In the genomic region with DNA sequence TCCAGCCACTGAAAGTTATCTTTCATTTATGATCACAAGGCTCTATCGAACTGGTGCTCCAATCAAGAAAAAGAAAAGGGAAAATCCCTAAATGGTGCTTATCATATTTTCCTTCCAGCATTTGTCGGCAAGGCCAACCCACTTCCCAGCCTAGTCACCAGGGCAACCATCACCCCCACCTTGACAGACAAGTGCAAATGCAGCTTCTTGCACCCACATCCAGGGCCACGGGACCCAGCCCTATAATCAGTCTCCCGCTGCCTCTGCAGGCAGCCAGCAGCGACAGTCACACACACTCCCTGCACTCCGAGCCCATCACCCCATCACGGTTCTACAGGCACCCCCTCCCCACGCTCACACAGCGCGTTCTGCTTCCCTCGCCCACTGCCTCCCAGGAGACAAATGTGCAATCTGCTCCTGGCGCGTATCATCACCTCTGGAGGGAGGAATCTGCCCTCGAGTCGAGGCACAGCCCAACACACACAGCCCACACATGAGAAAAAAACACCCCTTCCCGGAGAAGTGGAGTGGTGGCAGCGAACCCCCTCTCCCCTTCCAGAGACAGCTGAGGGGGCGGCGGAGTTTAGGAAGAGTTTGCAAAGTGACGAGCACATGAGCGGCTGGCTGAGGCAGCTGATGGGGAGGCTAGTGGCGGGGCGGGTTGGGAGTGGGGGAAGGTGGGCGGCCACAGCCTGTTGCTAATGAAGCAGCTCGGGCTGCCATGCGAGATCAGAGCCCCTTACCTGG, we compare ENCODE assay signal across 15 cellular contexts. TPM values are rescaled to one million over a fixed set of nuclear protein-coding genes. Genes with fewer than 3 reads are reported as not detected.
DNase-seq lines count a peak whose midpoint lies in the region; ATAC-seq and TF ChIP-seq lines count a peak whose summit lies in the region.
"Had no signal": no experiment of that assay in that cellular context is flagged by ENCODE, and none has a peak within 500 bp of the region (broad histone marks: within the 10 kb centered on the region; RNA-seq: fewer than 3 reads in every experiment).

No MANE protein-coding gene starts in this region.

- H4K5ac ChIP-seq in mesendoderm (ENCODE audit: low read length), result no peak overlapping the region

- peak overlapping the region; percentile 3 for H3K4me2 ChIP-seq in mesendoderm (ENCODE audit: low read length)

- H3K36me3 ChIP-seq in mesendoderm (ENCODE audit: control insufficient read depth, insufficient read depth, low read length) (no peaks in the 10 kb centered on the region), upper lobe of right lung (no peaks in the 10 kb centered on the region)
- H3K36me3 ChIP-seq: ovary had no signal

- no peak for TF ChIP-seq CTCF in upper lobe of right lung (IDR thresholded peaks at IDR 0.05)

- peak overlapping the region; percentile 39 for H3K9ac ChIP-seq in mesendoderm (ENCODE audit: low read length)

- peak overlapping the region; percentile 54 for H3K23ac ChIP-seq in mesendoderm (ENCODE audit: low read length)

- H3K36me3 Mint-ChIP-seq in activated T-helper 17 cell treated with anti-CD3 and anti-CD28 coated beads, Interleukin-2, amount 50 U/mL, for 72 hours (ENCODE audit: low read depth), result no peaks in the 10 kb centered on the region
- H3K36me3 Mint-ChIP-seq: CD14-positive monocyte had no signal

- H4K8ac ChIP-seq in mesendoderm (ENCODE audit: low read depth, low read length), result no peak overlapping the region

- DNase-seq in stimulated activated naive CD4-positive, alpha-beta T cell treated with Interleukin-2 at 50 U/mL for 16 hours (lab: John Stamatoyannopoulos, UW), result peak; percentile 25
- no peak for DNase-seq in stimulated activated naive CD4-positive, alpha-beta T cell (lab: John Stamatoyannopoulos, UW)
- no peak for DNase-seq in mesendoderm
- DNase-seq in upper lobe of right lung, result peak; percentile 59
- DNase-seq in NCI-H774 (lab: John Stamatoyannopoulos, UW), result no peak
- no peak for DNase-seq in NCI-H187 treated with DMSO at 0.1 percent for 48 hours (lab: John Stamatoyannopoulos, UW)
- DNase-seq: foreskin fibroblast, left cardiac atrium, MV-4-11 had no signal

- H2BK120ac ChIP-seq in mesendoderm (ENCODE audit: low read depth, low read length), result no peak overlapping the region

- intact Hi-C loops in upper lobe of right lung (cut with DNase I), result no loop called here

- H3K27me3 Mint-ChIP-seq in activated T-helper 17 cell treated with anti-CD3 and anti-CD28 coated beads, Interleukin-2, amount 50 U/mL, for 72 hours, result no peaks in the 10 kb centered on the region

- no CpG with 5 or more reads among the region's 26 CpGs for WGBS in mesendoderm (ENCODE audit: extremely low coverage, insufficient coverage, low lambda C conversion rate)

- H3K9me3 ChIP-seq in upper lobe of right lung, result no peaks in the 10 kb centered on the region
- H3K9me3 ChIP-seq: ovary had no signal

- no peak overlapping the region for H3K4ac ChIP-seq in mesendoderm (ENCODE audit: low read depth, low read length)

- no peaks in the 10 kb centered on the region for H3K79me2 ChIP-seq in mesendoderm (ENCODE audit: control insufficient read depth, insufficient read depth, low read length)

- no peak overlapping the region for H2AK5ac ChIP-seq in mesendoderm (ENCODE audit: low read length)

- peak overlapping the region; percentile 78 for H3K27ac Mint-ChIP-seq in activated T-helper 17 cell treated with anti-CD3 and anti-CD28 coated beads, Interleukin-2, amount 50 U/mL, for 72 hours

- no peak overlapping the region for H3K18ac ChIP-seq in mesendoderm (ENCODE audit: low read length)

- H3K4me3 Mint-ChIP-seq in activated T-helper 17 cell treated with anti-CD3 and anti-CD28 coated beads, Interleukin-2, amount 50 U/mL, for 72 hours, result peak overlapping the region; percentile 59

- no peak overlapping the region for H3K27ac ChIP-seq in mesendoderm (ENCODE audit: low read depth, low read length)
- H3K27ac ChIP-seq in upper lobe of right lung, result no peak overlapping the region
- H3K27ac ChIP-seq: HL-60, ovary had no signal

- no peaks in the 10 kb centered on the region for H3K27me3 ChIP-seq in mesendoderm (ENCODE audit: insufficient read depth, low read length, poor library complexity)
- no peaks in the 10 kb centered on the region for H3K27me3 ChIP-seq in upper lobe of right lung
- H3K27me3 ChIP-seq: ovary had no signal

- H3K4me1 ChIP-seq in mesendoderm (ENCODE audit: control insufficient read depth, low read depth, low read length), result peaks cover 2% of the 10 kb centered on the region
- no peaks in the 10 kb centered on the region for H3K4me1 ChIP-seq in upper lobe of right lung

- H3K9me3 Mint-ChIP-seq in activated T-helper 17 cell treated with anti-CD3 and anti-CD28 coated beads, Interleukin-2, amount 50 U/mL, for 72 hours, result no peaks in the 10 kb centered on the region

- H2BK5ac ChIP-seq in mesendoderm (ENCODE audit: low read length), result no peak overlapping the region

- peak; percentile 79 for ATAC-seq in activated T-helper 17 cell treated with anti-CD3 and anti-CD28 coated beads, Interleukin-2, amount 50 U/mL, for 72 hours (replicated peaks)
- ATAC-seq in upper lobe of right lung, result peak; percentile 21
- ATAC-seq in GM19023 (IDR thresholded peaks at IDR 0.05; ENCODE audit: unreplicated experiment), result no peak
- ATAC-seq: SK-N-SH treated with all-trans-retinoic acid at 6 μM for 48 hours had no signal

- H2BK15ac ChIP-seq in mesendoderm (replicated peaks; ENCODE audit: low read depth), result no peak overlapping the region

- no peak overlapping the region for H3K4me3 ChIP-seq in mesendoderm (ENCODE audit: low read length)
- H3K4me3 ChIP-seq in upper lobe of right lung, result no peak overlapping the region
- H3K4me3 ChIP-seq: ovary had no signal

- peak overlapping the region; percentile 65 for H3K56ac ChIP-seq in mesendoderm (ENCODE audit: low read length)

- H3K4me1 Mint-ChIP-seq in activated T-helper 17 cell treated with anti-CD3 and anti-CD28 coated beads, Interleukin-2, amount 50 U/mL, for 72 hours, result peaks cover 19% of the 10 kb centered on the region

- H3K79me1 ChIP-seq in mesendoderm (ENCODE audit: low read length), result no peaks in the 10 kb centered on the region

RNA-seq across cellular contexts. Expression of a gene that starts 9.3 kb away (rescaled TPM):
- total RNA-seq in activated T-helper 17 cell treated with anti-CD3 and anti-CD28 coated beads, Interleukin-2, amount 50 U/mL, for 72 hours, result 10 to 100 TPM in 1 of 2 donors, 1 to 10 TPM in 1; 1.8 to 68.2 TPM
- 2.1 TPM for polyA plus RNA-seq in mesendoderm (2013, experiment 1 of 2)
- 1.8 TPM for polyA plus RNA-seq in mesendoderm (2013, experiment 2 of 2)
- 2.2 TPM for total RNA-seq in upper lobe of right lung

RNA-seq across cellular contexts. Expression of a gene that starts 35.5 kb away (rescaled TPM):
- total RNA-seq in activated T-helper 17 cell treated with anti-CD3 and anti-CD28 coated beads, Interleukin-2, amount 50 U/mL, for 72 hours, result 10 to 100 TPM; 58.5 to 58.8 TPM
- polyA plus RNA-seq in mesendoderm (2013, experiment 1 of 2), result 10.3 TPM
- 11.9 TPM for polyA plus RNA-seq in mesendoderm (2013, experiment 2 of 2)
- total RNA-seq in upper lobe of right lung, result 32.4 TPM

RNA-seq across cellular contexts. Expression of a gene that starts 54.3 kb away (rescaled TPM):
- total RNA-seq in activated T-helper 17 cell treated with anti-CD3 and anti-CD28 coated beads, Interleukin-2, amount 50 U/mL, for 72 hours, result 1 to 10 TPM; 2.1 to 3.0 TPM
- polyA plus RNA-seq in mesendoderm (2013, experiment 1 of 2), result 0.67 TPM
- polyA plus RNA-seq in mesendoderm (2013, experiment 2 of 2), result 0.64 TPM
- 312 TPM for total RNA-seq in upper lobe of right lung

Comparison
In these comparisons a context has a peak if more than half of its experiments do, and no peak if none do; other contexts are left out.
1. DNase-seq: peak in stimulated activated naive CD4-positive, alpha-beta T cell treated with Interleukin-2 at 50 U/mL for 16 hours (single experiment) and upper lobe of right lung (single experiment); none in stimulated activated naive CD4-positive, alpha-beta T cell (0 of 6), mesendoderm (single experiment), NCI-H774 (single experiment) and NCI-H187 treated with DMSO at 0.1 percent for 48 hours (single experiment).
2. RNA of a gene that starts 54.3 kb away (total RNA-seq): 312 TPM in upper lobe of right lung (single experiment); 2.1 to 3.0 TPM in activated T-helper 17 cell treated with anti-CD3 and anti-CD28 coated beads, Interleukin-2, amount 50 U/mL, for 72 hours; every median in the first group is over 10 times any median in the second.